In genomic region chr7:2512179-2512644, GRCh38 we compare ENCODE assay signal across 10 cellular contexts. TPM values are rescaled to one million over a fixed set of nuclear protein-coding genes. Genes with fewer than 3 reads are reported as not detected.
A peak's percentile ranks its signal among the peaks of the same experiment; 100 is the strongest.
DNase-seq lines count a peak whose midpoint lies in the region; ATAC-seq and TF ChIP-seq lines count a peak whose summit lies in the region.
"Had no signal": no experiment of that assay in that cellular context is flagged by ENCODE, and none has a peak within 500 bp of the region (broad histone marks: within the 10 kb centered on the region; RNA-seq: fewer than 3 reads in every experiment).

No MANE protein-coding gene starts in this region.

- no peak for TF ChIP-seq CTCF in CD14-positive monocyte (IDR thresholded peaks at IDR 0.05)

- H3K36me3 Mint-ChIP-seq in CD14-positive monocyte (no peaks in the 10 kb centered on the region), memory B cell (no peaks in the 10 kb centered on the region)
- H3K36me3 Mint-ChIP-seq in activated T-helper 1 cell treated with anti-CD3 and anti-CD28 coated beads, Interleukin-12 subunit alpha, Interleukin-12 subunit beta, Interleukin-2, Interleukin-4 antibody, amounts not matched to agents 30 ng/mL and 10 ng/mL and 1 ng/mL, durations not matched to agents 14 hours and 24 hours and 36 hours (ENCODE audit: low read depth), result no peaks in the 10 kb centered on the region

- H3K27ac Mint-ChIP-seq in CD14-positive monocyte, result peak overlapping the region; percentile 92 to 97 (median 95)
- peak overlapping the region; percentile 89 for H3K27ac Mint-ChIP-seq in activated T-helper 1 cell treated with anti-CD3 and anti-CD28 coated beads, Interleukin-12 subunit alpha, Interleukin-12 subunit beta, Interleukin-2, Interleukin-4 antibody, amounts not matched to agents 30 ng/mL and 10 ng/mL and 1 ng/mL, durations not matched to agents 14 hours and 24 hours and 36 hours
- H3K27ac Mint-ChIP-seq in memory B cell, result peak overlapping the region; percentile 99

- H3K27me3 Mint-ChIP-seq in CD14-positive monocyte (ENCODE audit: low read depth in 3 of 3) (peaks cover 0 to 8% (median 3%) of the 10 kb centered on the region in 3 donors), memory B cell (no peaks in the 10 kb centered on the region)
- H3K27me3 Mint-ChIP-seq in activated T-helper 1 cell treated with anti-CD3 and anti-CD28 coated beads, Interleukin-12 subunit alpha, Interleukin-12 subunit beta, Interleukin-2, Interleukin-4 antibody, amounts not matched to agents 30 ng/mL and 10 ng/mL and 1 ng/mL, durations not matched to agents 14 hours and 24 hours and 36 hours (ENCODE audit: insufficient read depth), result peaks cover 5% of the 10 kb centered on the region

- intact Hi-C loops in CD14-positive monocyte (cut with micrococcal nuclease), result loop anchor here in 1 of 2 donors (10.0 kb wide), 1 partner anchor 107 kb away; the partner anchor contains the start of gene CHST12
- intact Hi-C loops in activated T-helper 1 cell treated with anti-CD3 and anti-CD28 coated beads, Interleukin-12 subunit alpha, Interleukin-12 subunit beta, Interleukin-2, Interleukin-4 antibody, amounts not matched to agents 30 ng/mL and 10 ng/mL and 1 ng/mL, durations not matched to agents 14 hours and 24 hours and 36 hours (cut with micrococcal nuclease), result no loop called here

- DNase-seq in CD14-positive monocyte (ENCODE audit: low spot score) (no peak), memory B cell (ENCODE audit: low spot score in 2 of 2) (peak; percentile 65 to 66), NCI-H526 treated with DMSO at 0.1 percent for 48 hours (lab: John Stamatoyannopoulos, UW) (no peak), DMS79 treated with DMSO at 0.1 percent for 48 hours (lab: John Stamatoyannopoulos, UW) (no peak), superior temporal gyrus (ENCODE audit: extremely low spot score) (no peak)
- no peak for DNase-seq in activated T-helper 1 cell treated with anti-CD3 and anti-CD28 coated beads, Interleukin-12 subunit alpha, Interleukin-12 subunit beta, Interleukin-2, Interleukin-4 antibody, amounts not matched to agents 30 ng/mL and 10 ng/mL and 1 ng/mL, durations not matched to agents 14 hours and 24 hours and 36 hours (ENCODE audit: low spot score)
- DNase-seq: activated gamma-delta T cell had no signal

- peak overlapping the region; percentile 46 to 76 for H3K4me3 Mint-ChIP-seq in CD14-positive monocyte
- H3K4me3 Mint-ChIP-seq in activated T-helper 1 cell treated with anti-CD3 and anti-CD28 coated beads, Interleukin-12 subunit alpha, Interleukin-12 subunit beta, Interleukin-2, Interleukin-4 antibody, amounts not matched to agents 30 ng/mL and 10 ng/mL and 1 ng/mL, durations not matched to agents 14 hours and 24 hours and 36 hours, result peak overlapping the region; percentile 26
- peak overlapping the region; percentile 90 for H3K4me3 Mint-ChIP-seq in memory B cell

- ATAC-seq in GM18868 (IDR thresholded peaks at IDR 0.05; ENCODE audit: unreplicated experiment), result peak; percentile 46
- peak; percentile 31 for ATAC-seq in memory B cell (ENCODE audit: low read depth)
- ATAC-seq in GM21717 (IDR thresholded peaks at IDR 0.05; ENCODE audit: unreplicated experiment), result no peak

- H3K9me3 Mint-ChIP-seq in CD14-positive monocyte, result no peaks in the 10 kb centered on the region
- H3K9me3 Mint-ChIP-seq in activated T-helper 1 cell treated with anti-CD3 and anti-CD28 coated beads, Interleukin-12 subunit alpha, Interleukin-12 subunit beta, Interleukin-2, Interleukin-4 antibody, amounts not matched to agents 30 ng/mL and 10 ng/mL and 1 ng/mL, durations not matched to agents 14 hours and 24 hours and 36 hours, result no peaks in the 10 kb centered on the region
- H3K9me3 Mint-ChIP-seq in memory B cell, result no peaks in the 10 kb centered on the region

- H3K4me1 Mint-ChIP-seq in CD14-positive monocyte (peaks cover 58% of the 10 kb centered on the region), memory B cell (peaks cover 44% of the 10 kb centered on the region)
- H3K4me1 Mint-ChIP-seq in activated T-helper 1 cell treated with anti-CD3 and anti-CD28 coated beads, Interleukin-12 subunit alpha, Interleukin-12 subunit beta, Interleukin-2, Interleukin-4 antibody, amounts not matched to agents 30 ng/mL and 10 ng/mL and 1 ng/mL, durations not matched to agents 14 hours and 24 hours and 36 hours (ENCODE audit: low read depth), result peaks cover 44% of the 10 kb centered on the region

RNA-seq across cellular contexts. Expression of gene LFNG, which starts 7.4 kb away (rescaled TPM):
- polyA plus RNA-seq in CD14-positive monocyte, result 1 to 10 TPM; 1.9 to 2.2 TPM
- 34.8 and 34.9 TPM in 2 replicates for total RNA-seq in activated T-helper 1 cell treated with anti-CD3 and anti-CD28 coated beads, Interleukin-12 subunit alpha, Interleukin-12 subunit beta, Interleukin-2, Interleukin-4 antibody, amounts not matched to agents 30 ng/mL and 10 ng/mL and 1 ng/mL, durations not matched to agents 14 hours and 24 hours and 36 hours

RNA-seq across cellular contexts. Expression of gene GRIFIN, which starts 36.0 kb away (rescaled TPM):
- polyA plus RNA-seq in CD14-positive monocyte, result not detected
- total RNA-seq in activated T-helper 1 cell treated with anti-CD3 and anti-CD28 coated beads, Interleukin-12 subunit alpha, Interleukin-12 subunit beta, Interleukin-2, Interleukin-4 antibody, amounts not matched to agents 30 ng/mL and 10 ng/mL and 1 ng/mL, durations not matched to agents 14 hours and 24 hours and 36 hours, result not detected in 2 replicates
- total RNA-seq: fibroblast of lung had no signal
- polyA plus RNA-seq: fibroblast of lung had no signal

RNA-seq across cellular contexts. Expression of gene BRAT1, which starts 43.1 kb away (rescaled TPM):
- polyA plus RNA-seq in CD14-positive monocyte, result 10 to 100 TPM; 31.6 to 32.5 TPM
- 39.2 and 42.9 TPM in 2 replicates for total RNA-seq in activated T-helper 1 cell treated with anti-CD3 and anti-CD28 coated beads, Interleukin-12 subunit alpha, Interleukin-12 subunit beta, Interleukin-2, Interleukin-4 antibody, amounts not matched to agents 30 ng/mL and 10 ng/mL and 1 ng/mL, durations not matched to agents 14 hours and 24 hours and 36 hours

RNA-seq across cellular contexts. Expression of gene IQCE, which starts 46.6 kb away (rescaled TPM):
- polyA plus RNA-seq in CD14-positive monocyte, result 1 to 10 TPM; 1.8 to 3.0 TPM
- total RNA-seq in activated T-helper 1 cell treated with anti-CD3 and anti-CD28 coated beads, Interleukin-12 subunit alpha, Interleukin-12 subunit beta, Interleukin-2, Interleukin-4 antibody, amounts not matched to agents 30 ng/mL and 10 ng/mL and 1 ng/mL, durations not matched to agents 14 hours and 24 hours and 36 hours, result 10.5 and 11.1 TPM in 2 replicates

Comparison
In these comparisons a context has a peak if more than half of its experiments do, and no peak if none do; other contexts are left out.
1. DNase-seq: peak in memory B cell (2 of 2); none in CD14-positive monocyte (single experiment), activated T-helper 1 cell treated with anti-CD3 and anti-CD28 coated beads, Interleukin-12 subunit alpha, Interleukin-12 subunit beta, Interleukin-2, Interleukin-4 antibody, amounts not matched to agents 30 ng/mL and 10 ng/mL and 1 ng/mL, durations not matched to agents 14 hours and 24 hours and 36 hours (single experiment), NCI-H526 treated with DMSO at 0.1 percent for 48 hours (single experiment), DMS79 treated with DMSO at 0.1 percent for 48 hours (single experiment) and superior temporal gyrus (single experiment).
2. H3K4me3 Mint-ChIP-seq: peak in every context shown above with its lines; median percentile 90 in memory B cell; 61 in CD14-positive monocyte; 26 in activated T-helper 1 cell treated with anti-CD3 and anti-CD28 coated beads, Interleukin-12 subunit alpha, Interleukin-12 subunit beta, Interleukin-2, Interleukin-4 antibody, amounts not matched to agents 30 ng/mL and 10 ng/mL and 1 ng/mL, durations not matched to agents 14 hours and 24 hours and 36 hours.
3. Peak in every context shown above with its lines, with median percentiles within 50 percentile points of each other: H3K27ac Mint-ChIP-seq.